9 cellular contexts compared by ENCODE assay signal in genomic region chr11:64854534-64855502, GRCh38. TPM values are rescaled to one million over a fixed set of nuclear protein-coding genes. Genes with fewer than 3 reads are reported as not detected.
DNase-seq lines count a peak whose midpoint lies in the region; ATAC-seq, FAIRE-seq and TF ChIP-seq lines count a peak whose summit lies in the region.
"Had no signal": no experiment of that assay in that cellular context is flagged by ENCODE, and none has a peak within 500 bp of the region (broad histone marks: within the 10 kb centered on the region; RNA-seq: fewer than 3 reads in every experiment).

No MANE protein-coding gene starts in this region.

- H3K9ac ChIP-seq in GM12878 (ENCODE audit: control insufficient read depth, insufficient read depth, low read length): no peak overlapping the region

- RAD21 ChIA-PET in GM12878 (lab: Charles Lee; ENCODE audit: unreplicated experiment): interaction anchor here (1.1 to 15.8 kb wide), 3 partner anchors 9 to 40 kb away, joined by 3 to 316 read pairs (median 253); partner anchors contain the start of gene EHD1

- POLR2A ChIA-PET in OCI-LY7 (lab: Charles Lee): interaction anchor here (1.0 to 7.7 kb wide), 2 partner anchors 20 kb away, joined by 4 to 90 read pairs; partner anchors contain the start of gene EHD1
- POLR2A ChIA-PET in GM12878 (lab: Charles Lee): interaction anchor here (12.2 to 24.3 kb wide), 2 partner anchors 9 to 27 kb away, joined by 232 to 620 read pairs; partner anchors contain the start of gene EHD1

- SMC1A ChIA-PET in GM12878 (lab: Charles Lee; ENCODE audit: uncharacterized antibody, unreplicated experiment): interaction anchor here (0.6 to 12.7 kb wide), 3 partner anchors 9 to 297 kb away, joined by 3 to 306 read pairs (median 227); partner anchors contain the start of gene EHD1

- peaks cover 90% of the 10 kb centered on the region for H3K4me1 ChIP-seq in OCI-LY7 (ENCODE audit: insufficient read depth, low read length, poor library complexity, severe bottlenecking)
- peaks cover 95% of the 10 kb centered on the region for H3K4me1 ChIP-seq in GM12878 (ENCODE audit: control insufficient read depth, insufficient read depth, low read length)

- WGBS in GM12878 (ENCODE audit: insufficient coverage, insufficient replicate concordance, low lambda C conversion rate, missing lambda C conversion rate): 80% methylated on average over 42 of the region's 45 CpGs

- H3K36me3 ChIP-seq in OCI-LY7 (ENCODE audit: insufficient read depth, low read length) (peaks cover 65% of the 10 kb centered on the region), GM12878 (ENCODE audit: control insufficient read depth in 2 of 2, insufficient read depth in 2 of 2, low read length in 1 of 2) (peaks cover 24 to 53% of the 10 kb centered on the region in 2 experiments)

- H3K4me2 ChIP-seq in OCI-LY7 (ENCODE audit: low read length): peak overlapping the region; percentile 72
- H3K4me2 ChIP-seq in GM12878 (ENCODE audit: control insufficient read depth, insufficient read depth): peak overlapping the region; percentile 7; the same call in 1 of the 2 replicates

- H3K79me2 ChIP-seq in OCI-LY7 (ENCODE audit: insufficient read depth, low read depth, low read length): peaks cover 13% of the 10 kb centered on the region; the same call in 1 of the 2 replicates
- H3K79me2 ChIP-seq in GM12878 (ENCODE audit: control insufficient read depth, insufficient read depth, low read length): peaks cover 40% of the 10 kb centered on the region

- H3K9me3 ChIP-seq in OCI-LY7 (ENCODE audit: low read length): no peaks in the 10 kb centered on the region
- H3K9me3 ChIP-seq in GM12878 (replicated peaks; ENCODE audit: control insufficient read depth, insufficient read depth, low read length): no peaks in the 10 kb centered on the region

- no peaks in the 10 kb centered on the region for H4K20me1 ChIP-seq in OCI-LY7 (ENCODE audit: insufficient read depth, low read length)
- H4K20me1 ChIP-seq in GM12878 (ENCODE audit: control insufficient read depth, insufficient read depth): no peaks in the 10 kb centered on the region

- H3K9me2 ChIP-seq in OCI-LY7 (ENCODE audit: insufficient read depth, low read length): no peaks in the 10 kb centered on the region

- DNase-seq in ELF-1 (ENCODE audit: low read depth, low spot score) (peak; percentile 75), OCI-LY7 (ENCODE audit: low spot score) (no peak), GM12878 (ENCODE audit: low read depth, low spot score) (no peak), islet precursor cell (peak; percentile 96)
- DNase-seq in stimulated activated CD8-positive, alpha-beta memory T cell treated with anti-CD3 and anti-CD28 coated beads, Interleukin-12 subunit alpha, Interleukin-12 subunit beta, amount 100 ng/mL, for 4 hours (ENCODE audit: low read depth): peak; percentile 53

- no TSS peak for BruUV-seq in OCI-LY7 (replicated peaks; lab: Mats Ljungman, UMichigan)
- BruUV-seq in GM12878 (replicated peaks; lab: Mats Ljungman, UMichigan): no TSS peak

- in situ Hi-C loops in GM12878 (cut with MboI): no loop called here

- no peak for TF ChIP-seq EP300 in GM12878 (IDR thresholded peaks at IDR 0.05; ENCODE audit: borderline replicate concordance in 1 of 2, control insufficient read depth in 1 of 2, low read depth in 2 of 2, low read length in 2 of 2)

- intact Hi-C loops in OCI-LY7 (cut with micrococcal nuclease; ENCODE audit: unreplicated experiment) (loop anchor here (5.0 to 10.0 kb wide), 2 partner anchors 277 to 720 kb away; partner anchors contain the start of genes EHBP1L1, FAM89B, SYVN1 and ZNRD2), GM12878 (cut with micrococcal nuclease; ENCODE audit: unreplicated experiment) (no loop called here)

- H3K27me3 ChIP-seq in GM12878 (replicated peaks in 1 of 2; ENCODE audit: control insufficient read depth in 2 of 2, insufficient read depth in 2 of 2, low read length in 1 of 2): no peaks in the 10 kb centered on the region

- no peak overlapping the region for H3K4me3 ChIP-seq in OCI-LY7 (ENCODE audit: low read depth, low read length, poor library complexity, severe bottlenecking)
- H3K4me3 ChIP-seq in GM12878: no peak overlapping the region

- FAIRE-seq in GM12878 (lab: Jason Lieb, UNC): no peak

- CTCF ChIA-PET in OCI-LY7 (lab: Charles Lee; ENCODE audit: unreplicated experiment): no interaction called here
- CTCF ChIA-PET in GM12878 (lab: Yijun Ruan, JAX): interaction anchor here (14.5 to 28.8 kb wide), 2 partner anchors 9 to 32 kb away, joined by 374 to 1208 read pairs; partner anchors contain the start of gene EHD1

- peak overlapping the region; percentile 92 for H3K27ac ChIP-seq in OCI-LY7 (ENCODE audit: low read depth, low read length, poor library complexity, severe bottlenecking)
- peak overlapping the region; percentile 61 for H3K27ac ChIP-seq in GM12878 (ENCODE audit: control insufficient read depth, insufficient read depth)

- H2AFZ ChIP-seq in OCI-LY7 (ENCODE audit: low read length): no peak overlapping the region
- H2AFZ ChIP-seq in GM12878 (ENCODE audit: control insufficient read depth, low read depth, low read length): no peak overlapping the region

- TF ChIP-seq POLR2A in GM12878 (IDR thresholded peaks at IDR 0.05; ENCODE audit: low read depth, low read length): no peak; the same call in none of the 2 replicates
- TF ChIP-seq POLR2A in GM18505 (IDR thresholded peaks at IDR 0.05; ENCODE audit: borderline replicate concordance, extremely low read depth, insufficient read depth, insufficient read length): no peak

- TF ChIP-seq CTCF in OCI-LY7 (conservative IDR thresholded peaks at IDR 0.05; ENCODE audit: low read length) (no peak), GM12878 (IDR thresholded peaks at IDR 0.05 in 2 of 3, conservative IDR thresholded peaks at IDR 0.05 in 1 of 3; ENCODE audit: control insufficient read depth in 2 of 3, extremely low read depth in 1 of 3, insufficient read depth in 1 of 3, low read depth in 3 of 3, low read length in 3 of 3) (no peak)

- TF ChIP-seq RAD21 in GM12878 (IDR thresholded peaks at IDR 0.05; ENCODE audit: insufficient read depth, low read depth, low read length): no peak

- ATAC-seq in GM12878 (no peak), HG03175 (IDR thresholded peaks at IDR 0.05; ENCODE audit: unreplicated experiment) (no peak), GM21529 (IDR thresholded peaks at IDR 0.05; ENCODE audit: unreplicated experiment) (no peak), GM18505 (IDR thresholded peaks at IDR 0.05; ENCODE audit: unreplicated experiment) (no peak)

RNA-seq across cellular contexts. Expression of gene CDC42BPG, which starts 10.4 kb away (rescaled TPM):
- 4.9 TPM in 2 replicates for total RNA-seq in OCI-LY7 (2014; rRNA removed; shearing (Covaris generic))
- total RNA-seq in OCI-LY7 (2022) (3.5 and 5.1 TPM in 2 replicates), GM12878 (2014; rRNA removed) (0.11 and 1.3 TPM in 2 replicates), GM12878 (2014; rRNA removed; fragmentation: Illumina TruSeq; extraction: Trizol) (0.09 TPM in 2 replicates), GM12878 (2021) (0.36 and 0.45 TPM in 2 replicates)
- total RNA-seq in GM12878 (2013; cell fraction: nucleolus; rRNA removed): 0.73 and 1.6 TPM in 2 replicates
- 0.10 TPM for polyA plus RNA-seq in GM12878 (2011; ENCODE audit: low read depth)
- polyA plus RNA-seq in GM12878 (2011; rRNA removed) (0.04 and 0.12 TPM in 2 replicates), GM12878 (2014; fragmentation: Illumina TruSeq; extraction: Trizol) (0.03 and 0.46 TPM in 2 replicates), GM12878 (2014; fragmentation: Nextera tagmentation; extraction: Ambion mirVana) (under 1 TPM in 1 of 2 experiments, not detected in 1; 0.02 TPM), GM12878 (2014; rRNA removed) (0.44 and 0.53 TPM in 2 replicates), GM12878 (2016; fragmentation: Nextera tagmentation; extraction: Ambion mirVana) (under 1 TPM; 0.04 TPM)
- 0.10 and 0.13 TPM in 2 replicates for polyA plus RNA-seq in GM12878 (2011; cell fraction: cytosol; rRNA removed)
- polyA plus RNA-seq in GM12878 (2011; cell fraction: nucleus; rRNA removed): 0.48 and 0.92 TPM in 2 replicates
- polyA plus RNA-seq in GM12878 (2012): 0.22 and 0.45 TPM in 2 replicates
- 0.05 TPM in 1 of 2 replicates, not detected in the other for polyA minus RNA-seq in GM12878 (2011; rRNA and poly(A)+ RNA removed)
- polyA minus RNA-seq in GM12878 (2011; cell fraction: cytosol; rRNA and poly(A)+ RNA removed): 0.13 TPM in 1 of 2 replicates, not detected in the other
- 0.19 and 0.24 TPM in 2 replicates for polyA minus RNA-seq in GM12878 (2011; cell fraction: nucleus; rRNA and poly(A)+ RNA removed)
- polyA plus RNA-seq: neural cell had no signal

RNA-seq across cellular contexts. Expression of gene EHD1, which starts 23.6 kb away (rescaled TPM):
- 101 and 107 TPM in 2 replicates for total RNA-seq in OCI-LY7 (2014; rRNA removed; shearing (Covaris generic))
- total RNA-seq in OCI-LY7 (2022) (153 and 177 TPM in 2 replicates), GM12878 (2014; rRNA removed) (50.9 and 64.6 TPM in 2 replicates), GM12878 (2014; rRNA removed; fragmentation: Illumina TruSeq; extraction: Trizol) (24.3 and 24.5 TPM in 2 replicates), GM12878 (2021) (165 and 166 TPM in 2 replicates)
- total RNA-seq in GM12878 (2013; cell fraction: nucleolus; rRNA removed): 122 and 128 TPM in 2 replicates
- 43.3 TPM for polyA plus RNA-seq in GM12878 (2011; ENCODE audit: low read depth)
- polyA plus RNA-seq in GM12878 (2011; rRNA removed) (21.0 and 50.4 TPM in 2 replicates), GM12878 (2014; fragmentation: Illumina TruSeq; extraction: Trizol) (18.9 and 71.4 TPM in 2 replicates), GM12878 (2014; fragmentation: Nextera tagmentation; extraction: Ambion mirVana) (1 to 10 TPM; 1.0 to 2.2 TPM), GM12878 (2014; rRNA removed) (68.5 and 102 TPM in 2 replicates), GM12878 (2016; fragmentation: Nextera tagmentation; extraction: Ambion mirVana) (10 to 100 TPM; 88.1 to 97.5 TPM)
- 79.0 and 83.3 TPM in 2 replicates for polyA plus RNA-seq in GM12878 (2011; cell fraction: cytosol; rRNA removed)
- polyA plus RNA-seq in GM12878 (2011; cell fraction: nucleus; rRNA removed): 107 and 190 TPM in 2 replicates
- 112 and 125 TPM in 2 replicates for polyA plus RNA-seq in GM12878 (2012)
- polyA minus RNA-seq in GM12878 (2011; rRNA and poly(A)+ RNA removed): 75.9 and 95.9 TPM in 2 replicates
- 32.5 and 39.8 TPM in 2 replicates for polyA minus RNA-seq in GM12878 (2011; cell fraction: cytosol; rRNA and poly(A)+ RNA removed)
- 37.4 and 72.2 TPM in 2 replicates for polyA minus RNA-seq in GM12878 (2011; cell fraction: nucleus; rRNA and poly(A)+ RNA removed)

RNA-seq across cellular contexts. Expression of gene MEN1, which starts 44.5 kb away (rescaled TPM):
- total RNA-seq in OCI-LY7 (2014; rRNA removed; shearing (Covaris generic)): 29.8 and 44.4 TPM in 2 replicates
- total RNA-seq in OCI-LY7 (2022) (71.6 and 72.4 TPM in 2 replicates), GM12878 (2014; rRNA removed) (14.4 and 19.0 TPM in 2 replicates), GM12878 (2014; rRNA removed; fragmentation: Illumina TruSeq; extraction: Trizol) (6.3 and 6.5 TPM in 2 replicates), GM12878 (2021) (31.1 and 32.6 TPM in 2 replicates)
- total RNA-seq in GM12878 (2013; cell fraction: nucleolus; rRNA removed): 19.7 and 20.0 TPM in 2 replicates
- 34.2 TPM for polyA plus RNA-seq in GM12878 (2011; ENCODE audit: low read depth)
- polyA plus RNA-seq in GM12878 (2011; rRNA removed) (6.0 and 19.0 TPM in 2 replicates), GM12878 (2014; fragmentation: Illumina TruSeq; extraction: Trizol) (13.0 and 22.4 TPM in 2 replicates), GM12878 (2014; fragmentation: Nextera tagmentation; extraction: Ambion mirVana) (1 to 10 TPM; 2.5 to 4.1 TPM), GM12878 (2014; rRNA removed) (26.8 and 37.5 TPM in 2 replicates), GM12878 (2016; fragmentation: Nextera tagmentation; extraction: Ambion mirVana) (10 to 100 TPM; 38.9 to 39.7 TPM)
- 21.8 and 25.3 TPM in 2 replicates for polyA plus RNA-seq in GM12878 (2011; cell fraction: cytosol; rRNA removed)
- polyA plus RNA-seq in GM12878 (2011; cell fraction: nucleus; rRNA removed): 82.8 and 85.9 TPM in 2 replicates
- 23.4 and 25.0 TPM in 2 replicates for polyA plus RNA-seq in GM12878 (2012)
- polyA minus RNA-seq in GM12878 (2011; rRNA and poly(A)+ RNA removed): 11.0 and 14.9 TPM in 2 replicates
- 11.9 and 14.7 TPM in 2 replicates for polyA minus RNA-seq in GM12878 (2011; cell fraction: cytosol; rRNA and poly(A)+ RNA removed)
- 11.5 and 17.5 TPM in 2 replicates for polyA minus RNA-seq in GM12878 (2011; cell fraction: nucleus; rRNA and poly(A)+ RNA removed)

RNA-seq across cellular contexts. Expression of gene MAP4K2, which starts 51.8 kb away (rescaled TPM):
- total RNA-seq in OCI-LY7 (2014; rRNA removed; shearing (Covaris generic)): 109 and 115 TPM in 2 replicates
- 110 and 122 TPM in 2 replicates for total RNA-seq in OCI-LY7 (2022)
- 51.0 and 55.9 TPM in 2 replicates for total RNA-seq in GM12878 (2013; cell fraction: nucleolus; rRNA removed)
- 66.7 and 74.7 TPM in 2 replicates for total RNA-seq in GM12878 (2014; rRNA removed)
- 36.9 and 41.0 TPM in 2 replicates for total RNA-seq in GM12878 (2014; rRNA removed; fragmentation: Illumina TruSeq; extraction: Trizol)
- total RNA-seq in GM12878 (2021): 78.1 and 79.2 TPM in 2 replicates
- polyA plus RNA-seq in GM12878 (2011; ENCODE audit: low read depth): 11.2 TPM
- 27.3 and 49.9 TPM in 2 replicates for polyA plus RNA-seq in GM12878 (2011; rRNA removed)
- 73.2 and 91.2 TPM in 2 replicates for polyA plus RNA-seq in GM12878 (2011; cell fraction: cytosol; rRNA removed)
- polyA plus RNA-seq in GM12878 (2011; cell fraction: nucleus; rRNA removed): 284 and 290 TPM in 2 replicates
- 33.8 and 37.8 TPM in 2 replicates for polyA plus RNA-seq in GM12878 (2012)
- polyA plus RNA-seq in GM12878 (2014; fragmentation: Illumina TruSeq; extraction: Trizol): 16.1 and 42.8 TPM in 2 replicates
- polyA plus RNA-seq in GM12878 (2014; fragmentation: Nextera tagmentation; extraction: Ambion mirVana): 1 to 10 TPM in 1 of 2 experiments, under 1 TPM in 1; 0.98 to 4.4 TPM
- polyA plus RNA-seq in GM12878 (2014; rRNA removed): 69.0 and 71.8 TPM in 2 replicates
- polyA plus RNA-seq in GM12878 (2016; fragmentation: Nextera tagmentation; extraction: Ambion mirVana): 10 to 100 TPM; 47.8 to 52.9 TPM
- polyA minus RNA-seq in GM12878 (2011; rRNA and poly(A)+ RNA removed): 58.6 and 101 TPM in 2 replicates
- 25.9 and 26.6 TPM in 2 replicates for polyA minus RNA-seq in GM12878 (2011; cell fraction: cytosol; rRNA and poly(A)+ RNA removed)
- 50.8 and 62.9 TPM in 2 replicates for polyA minus RNA-seq in GM12878 (2011; cell fraction: nucleus; rRNA and poly(A)+ RNA removed)

Comparison
In these comparisons a context has a peak if more than half of its experiments do, and no peak if none do; other contexts are left out.
1. DNase-seq: peak in ELF-1 (single experiment), islet precursor cell (single experiment) and stimulated activated CD8-positive, alpha-beta memory T cell treated with anti-CD3 and anti-CD28 coated beads, Interleukin-12 subunit alpha, Interleukin-12 subunit beta, amount 100 ng/mL, for 4 hours (single experiment); none in OCI-LY7 (single experiment) and GM12878 (single experiment).